ENCODE assay signal across 17 cellular contexts in genomic region chr12:130669205-130669557, GRCh38. TPM values are rescaled to one million over a fixed set of nuclear protein-coding genes. Genes with fewer than 3 reads are reported as not detected.
A peak's percentile ranks its signal among the peaks of the same experiment; 100 is the strongest.
DNase-seq lines count a peak whose midpoint lies in the region; ATAC-seq and TF ChIP-seq lines count a peak whose summit lies in the region.
"Had no signal": no experiment of that assay in that cellular context is flagged by ENCODE, and none has a peak within 500 bp of the region (broad histone marks: within the 10 kb centered on the region; RNA-seq: fewer than 3 reads in every experiment).

No MANE protein-coding gene starts in this region.

- no peaks in the 10 kb centered on the region for H3K36me3 ChIP-seq in neuronal stem cell (replicated peaks in 1 of 2; ENCODE audit: control insufficient read depth in 2 of 2, insufficient read depth in 2 of 2, low read length in 2 of 2)

- H2BK12ac ChIP-seq in neuronal stem cell (ENCODE audit: low read length): no peak overlapping the region

- H2BK15ac ChIP-seq in neuronal stem cell (ENCODE audit: low read length): no peak overlapping the region

- H2AK5ac ChIP-seq in neuronal stem cell (ENCODE audit: low read depth, low read length): no peak overlapping the region

- no peaks in the 10 kb centered on the region for H3K4me1 Mint-ChIP-seq in nephron progenitor cell
- H3K4me1 Mint-ChIP-seq: GM23338 had no signal

- no peak for ATAC-seq in HG03442 (IDR thresholded peaks at IDR 0.05; ENCODE audit: unreplicated experiment)
- ATAC-seq: GM23338 had no signal

- WGBS in neuronal stem cell (ENCODE audit: extremely low coverage in 2 of 2, insufficient read length in 2 of 2, insufficient replicate concordance in 1 of 2), 2 donors: no CpG with 5 or more reads among the region's 10 CpGs

- H2BK120ac ChIP-seq in neuronal stem cell (ENCODE audit: low read depth, low read length): no peak overlapping the region

- peaks cover 0 to 12% of the 10 kb centered on the region in 2 donors for H3K9me3 ChIP-seq in neuronal stem cell (replicated peaks in 1 of 2; ENCODE audit: control insufficient read depth in 2 of 2, insufficient read depth in 1 of 2, low read depth in 1 of 2, low read length in 2 of 2)

- H2BK5ac ChIP-seq in neuronal stem cell (ENCODE audit: low read length): no peak overlapping the region

- H3K27ac Mint-ChIP-seq in nephron progenitor cell: no peak overlapping the region
- H3K27ac Mint-ChIP-seq: CD4-positive, alpha-beta T cell; GM23338 had no signal

- no peak overlapping the region for H3K4ac ChIP-seq in neuronal stem cell (ENCODE audit: low read length)

- peaks cover 22% of the 10 kb centered on the region for H3K27me3 Mint-ChIP-seq in nephron progenitor cell (ENCODE audit: low read depth, poor library complexity)
- H3K27me3 Mint-ChIP-seq: CD4-positive, alpha-beta T cell had no signal

- H3K27ac ChIP-seq in neuronal stem cell (replicated peaks; ENCODE audit: low read length): no peak overlapping the region
- H3K27ac ChIP-seq: C4-2B had no signal

- no peak overlapping the region for H3K23ac ChIP-seq in neuronal stem cell (ENCODE audit: low read depth, low read length, poor library complexity)

- H3K4me3 Mint-ChIP-seq in nephron progenitor cell: no peak overlapping the region
- H3K4me3 Mint-ChIP-seq: CD4-positive, alpha-beta T cell; GM23338 had no signal

- no peak overlapping the region for H3K14ac ChIP-seq in neuronal stem cell (ENCODE audit: low read length)

- H3K9ac ChIP-seq in neuronal stem cell (ENCODE audit: low read depth, low read length, poor library complexity): no peak overlapping the region

- H3K4me2 ChIP-seq in neuronal stem cell (ENCODE audit: insufficient read depth, low read length, poor library complexity, severe bottlenecking): no peak overlapping the region
- H3K4me2 ChIP-seq: GM23338 had no signal

- H3K9me3 Mint-ChIP-seq in nephron progenitor cell: peaks cover 55% of the 10 kb centered on the region

- TF ChIP-seq CTCF in nephron progenitor cell (IDR thresholded peaks at IDR 0.05): no peak

- peaks cover 5% of the 10 kb centered on the region for H3K36me3 Mint-ChIP-seq in nephron progenitor cell (ENCODE audit: low read depth)

- H3K18ac ChIP-seq in neuronal stem cell (ENCODE audit: low read length): peak overlapping the region; percentile 3

- H3K4me1 ChIP-seq in neuronal stem cell (ENCODE audit: control insufficient read depth in 2 of 2, insufficient read depth in 1 of 2, low read depth in 1 of 2, low read length in 2 of 2): no peaks in the 10 kb centered on the region

- DNase-seq in CMK (ENCODE audit: low read depth): peak; percentile 54
- peak; percentile 19 for DNase-seq in NAMALWA (ENCODE audit: low spot score)
- DNase-seq in OCI-M1 (lab: John Stamatoyannopoulos, UW): peak; percentile 58
- DNase-seq in neuronal stem cell (ENCODE audit: low spot score): no peak
- no peak for DNase-seq in nephron progenitor cell
- DNase-seq in NCI-H187 (lab: John Stamatoyannopoulos, UW): no peak
- DNase-seq: AML-193; CD4-positive, alpha-beta T cell; DMS153; DMS79; GDM1; HCEC 1CT; IMR-90; KG1 had no signal

- no peak overlapping the region for H2AFZ ChIP-seq in neuronal stem cell (ENCODE audit: low read length)
- H2AFZ ChIP-seq: GM23338 had no signal

- H3K79me1 ChIP-seq in neuronal stem cell (ENCODE audit: low read depth, low read length): peaks cover 2% of the 10 kb centered on the region

- no peak overlapping the region for H4K8ac ChIP-seq in neuronal stem cell (ENCODE audit: low read depth, low read length)

- H3K4me3 ChIP-seq in neuronal stem cell (ENCODE audit: low read length in 2 of 2): no peak overlapping the region
- H3K4me3 ChIP-seq: GM23338 had no signal

- H4K91ac ChIP-seq in neuronal stem cell (ENCODE audit: low read depth, low read length, poor library complexity): no peak overlapping the region

- no peaks in the 10 kb centered on the region for H3K27me3 ChIP-seq in neuronal stem cell (ENCODE audit: control insufficient read depth in 3 of 3, insufficient read depth in 3 of 3, low read depth in 1 of 3, low read length in 3 of 3)

RNA-seq across cellular contexts. Expression of gene RIMBP2, which starts 46.9 kb away (rescaled TPM):
- 6.0 TPM for polyA plus RNA-seq in neuronal stem cell (2013, experiment 1 of 2)
- 6.5 TPM for polyA plus RNA-seq in neuronal stem cell (2013, experiment 2 of 2)
- polyA plus RNA-seq: IMR-90 had no signal

Comparison
In these comparisons a context has a peak if more than half of its experiments do, and no peak if none do; other contexts are left out.
1. DNase-seq: peak in CMK (single experiment), NAMALWA (single experiment) and OCI-M1 (single experiment); none in neuronal stem cell (single experiment), nephron progenitor cell (single experiment) and NCI-H187 (0 of 2).